10 cellular contexts compared by ENCODE assay signal in the genomic region with DNA sequence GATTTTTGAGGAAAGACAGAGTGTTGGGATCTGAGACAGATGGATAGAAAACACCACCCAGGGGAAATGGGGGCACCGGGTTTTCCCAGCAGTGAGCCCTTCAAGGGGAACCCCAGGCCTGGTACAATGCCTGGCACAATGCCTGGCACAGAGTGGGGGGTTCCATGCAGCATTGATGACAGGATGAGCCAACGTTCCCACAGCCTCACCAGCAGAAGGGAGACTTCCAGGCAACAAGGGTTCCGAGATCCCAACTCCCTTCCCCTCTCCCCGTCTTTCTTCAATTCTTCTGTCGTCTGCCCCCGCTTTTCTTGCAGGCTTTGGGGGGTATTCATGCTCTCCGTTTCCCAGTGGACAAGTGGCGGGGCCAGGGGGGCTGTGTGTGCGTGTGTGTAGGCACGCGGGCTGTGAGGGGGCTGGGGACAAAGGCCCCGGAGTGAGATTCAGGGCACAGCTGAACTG.
DNase-seq lines count a peak whose midpoint lies in the region; ATAC-seq, FAIRE-seq and TF ChIP-seq lines count a peak whose summit lies in the region.
"Had no signal": no experiment of that assay in that cellular context is flagged by ENCODE, and none has a peak within 500 bp of the region (broad histone marks: within the 10 kb centered on the region; RNA-seq: fewer than 3 reads in every experiment).

No MANE protein-coding gene starts in this region.

- BruUV-seq in endothelial cell of umbilical vein (replicated peaks; lab: Mats Ljungman, UMichigan) = TSS peak; percentile 88

- H2AFZ ChIP-seq in endothelial cell of umbilical vein (ENCODE audit: low read depth, low read length) = no peak overlapping the region

- FAIRE-seq in endothelial cell of umbilical vein (lab: Jason Lieb, UNC) = peak; percentile 98

- no peak overlapping the region for H3K4me3 ChIP-seq in RWPE2 (ENCODE audit: severe bottlenecking)
- no peak overlapping the region for H3K4me3 ChIP-seq in endothelial cell of umbilical vein (replicated peaks in 1 of 3; ENCODE audit: insufficient read depth in 1 of 3, low read depth in 1 of 3, low read length in 3 of 3)
- H3K4me3 ChIP-seq in muscle layer of duodenum (ENCODE audit: low read depth in 1 of 2, low read length in 2 of 2) = peak overlapping the region in 1 of 2 donors; percentile 43
- H3K4me3 ChIP-seq in thymus (ENCODE audit: low read length) = no peak overlapping the region

- ATAC-seq in RWPE2 (ENCODE audit: low read depth) (no peak), GM18867 (IDR thresholded peaks at IDR 0.05; ENCODE audit: unreplicated experiment) (no peak)

- peak; percentile 55 for TF ChIP-seq POLR2A in endothelial cell of umbilical vein (IDR thresholded peaks at IDR 0.05; ENCODE audit: low read depth, low read length)

- DNase-seq in RWPE2 (ENCODE audit: low spot score) (no peak), endothelial cell of umbilical vein (ENCODE audit: low read depth, low spot score) (peak; percentile 88), T-helper 1 cell (no peak), medulla oblongata (ENCODE audit: extremely low spot score) (no peak), NCI-H1694 treated with DMSO at 0.1 percent for 48 hours (lab: John Stamatoyannopoulos, UW) (no peak)
- DNase-seq: naive B cell, NCI-H1436 had no signal

- CTCF ChIA-PET in endothelial cell of umbilical vein (lab: Charles Lee) = interaction anchor here (1.4 to 2.4 kb wide), 2 partner anchors 9 to 45 kb away, joined by 3 to 10 read pairs; no protein-coding TSS in a partner anchor

- H3K27ac ChIP-seq in RWPE2 (ENCODE audit: poor library complexity, severe bottlenecking) (peak overlapping the region; percentile 75), endothelial cell of umbilical vein (ENCODE audit: insufficient read depth, low read depth, low read length) (peak overlapping the region; percentile 91), muscle layer of duodenum (ENCODE audit: low read length) (peak overlapping the region; percentile 98), thymus (ENCODE audit: low read depth) (peak overlapping the region; percentile 26)

- H3K4me2 ChIP-seq in endothelial cell of umbilical vein (ENCODE audit: insufficient read depth, low read length) = peak overlapping the region; percentile 3

- H3K9me3 ChIP-seq in RWPE2 (ENCODE audit: severe bottlenecking) (no peaks in the 10 kb centered on the region), endothelial cell of umbilical vein (replicated peaks; ENCODE audit: control insufficient read depth, insufficient read depth, low read length) (no peaks in the 10 kb centered on the region), muscle layer of duodenum (ENCODE audit: control insufficient read depth in 1 of 2, low read length in 2 of 2) (no peaks in the 10 kb centered on the region), thymus (ENCODE audit: control insufficient read depth) (no peaks in the 10 kb centered on the region)

- H3K9ac ChIP-seq in endothelial cell of umbilical vein (replicated peaks; ENCODE audit: extremely low read depth, insufficient read depth, low read length) = peak overlapping the region; percentile 63

- TF ChIP-seq CTCF in RWPE2 (IDR thresholded peaks at IDR 0.05; ENCODE audit: poor library complexity, severe bottlenecking) (no peak), endothelial cell of umbilical vein (IDR thresholded peaks at IDR 0.05; ENCODE audit: extremely low read depth in 1 of 2, insufficient read depth in 1 of 2, low read depth in 1 of 2, low read length in 2 of 2) (no peak)

- 85% methylated on average over 12 of the region's 12 CpGs for WGBS in thymus

- no peaks in the 10 kb centered on the region for H3K79me2 ChIP-seq in endothelial cell of umbilical vein (ENCODE audit: control insufficient read depth, insufficient read depth, low read length)

- dilution Hi-C loops in endothelial cell of umbilical vein (cut with MboI; ENCODE audit: extremely low pct_ligation_motif_present, low sequenced_read_pairs) = no loop called here

- H3K36me3 ChIP-seq in RWPE2 (ENCODE audit: low read depth) (no peaks in the 10 kb centered on the region), endothelial cell of umbilical vein (ENCODE audit: control insufficient read depth in 2 of 2, extremely low read depth in 1 of 2, insufficient read depth in 2 of 2, low read length in 2 of 2) (no peaks in the 10 kb centered on the region), muscle layer of duodenum (ENCODE audit: control insufficient read depth in 1 of 2, insufficient read depth in 2 of 2, low read length in 2 of 2) (no peaks in the 10 kb centered on the region), thymus (ENCODE audit: control insufficient read depth, insufficient read depth) (no peaks in the 10 kb centered on the region)

- H3K27me3 ChIP-seq in RWPE2 (ENCODE audit: insufficient read depth, poor library complexity, severe bottlenecking) = no peaks in the 10 kb centered on the region
- H3K27me3 ChIP-seq in endothelial cell of umbilical vein (ENCODE audit: control insufficient read depth in 2 of 2, insufficient read depth in 2 of 2, low read length in 2 of 2) = no peaks in the 10 kb centered on the region
- H3K27me3 ChIP-seq in muscle layer of duodenum (ENCODE audit: low read depth, low read length) = no peaks in the 10 kb centered on the region
- no peaks in the 10 kb centered on the region for H3K27me3 ChIP-seq in thymus (ENCODE audit: control insufficient read depth, insufficient read depth)

- intact Hi-C loops in endothelial cell of umbilical vein (cut with micrococcal nuclease) = loop anchor here (1.0 kb wide), 2 partner anchors 44 to 65 kb away; no protein-coding TSS in a partner anchor

- no peaks in the 10 kb centered on the region for H3K9me1 ChIP-seq in endothelial cell of umbilical vein (replicated peaks; ENCODE audit: control insufficient read depth, extremely low read depth, insufficient read depth, low read length)

- H3K4me1 ChIP-seq in RWPE2 (ENCODE audit: insufficient read depth, poor library complexity, severe bottlenecking) = peaks cover 32% of the 10 kb centered on the region
- H3K4me1 ChIP-seq in endothelial cell of umbilical vein (ENCODE audit: control insufficient read depth, extremely low read depth, insufficient read depth, low read length) = peaks cover 44% of the 10 kb centered on the region
- peaks cover 53 to 59% of the 10 kb centered on the region in 2 donors for H3K4me1 ChIP-seq in muscle layer of duodenum (ENCODE audit: control insufficient read depth in 1 of 2, insufficient read depth in 2 of 2, low read length in 2 of 2)
- peaks cover 21% of the 10 kb centered on the region for H3K4me1 ChIP-seq in thymus (ENCODE audit: control insufficient read depth, insufficient read depth, low read length)

- H4K20me1 ChIP-seq in endothelial cell of umbilical vein (replicated peaks; ENCODE audit: control insufficient read depth, extremely low read depth, insufficient read depth, low read length) = no peaks in the 10 kb centered on the region

- POLR2A ChIA-PET in endothelial cell of umbilical vein (lab: Charles Lee) = no interaction called here

TF ChIP-seq in endothelial cell of umbilical vein, 7 proteins besides CTCF, POLR2A, EP300 and RAD21:
- TF ChIP-seq POLR2AphosphoS5 (IDR thresholded peaks at IDR 0.05; ENCODE audit: insufficient read depth, low read depth, low read length) (peak; percentile 84), GATA2 (IDR thresholded peaks at IDR 0.05; ENCODE audit: insufficient read depth, insufficient read length, low read depth, low read length) (no peak)

Comparison
In these comparisons a context has a peak if more than half of its experiments do, and no peak if none do; other contexts are left out.
1. H3K27ac ChIP-seq: peak in every context shown above with its lines; median percentile 98 in muscle layer of duodenum; 91 in endothelial cell of umbilical vein; 75 in RWPE2; 26 in thymus.